10 cellular contexts compared by ENCODE assay signal in the genomic region with DNA sequence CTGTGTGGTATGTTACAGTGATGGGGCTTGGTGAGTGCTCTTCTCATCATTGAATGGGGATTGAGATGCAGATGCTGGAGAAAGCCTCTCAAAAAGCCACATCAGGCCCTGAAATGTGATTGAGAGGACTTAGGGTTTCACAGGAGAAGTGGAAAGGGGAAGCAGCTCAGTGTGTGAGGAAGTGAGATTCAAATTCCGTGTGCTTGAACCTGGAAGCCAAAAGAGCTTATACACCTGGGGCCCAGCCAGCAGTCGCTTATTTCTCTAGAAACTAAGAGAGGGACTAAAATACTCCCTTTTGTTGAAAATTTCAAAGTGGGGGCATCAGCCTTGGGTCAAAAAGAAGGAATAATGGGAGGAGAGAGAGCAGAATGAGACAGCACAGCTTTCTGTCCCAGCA.
A peak's percentile ranks its signal among the peaks of the same experiment; 100 is the strongest.
DNase-seq lines count a peak whose midpoint lies in the region; ATAC-seq lines count a peak whose summit lies in the region.
"Had no signal": no experiment of that assay in that cellular context is flagged by ENCODE, and none has a peak within 500 bp of the region (broad histone marks: within the 10 kb centered on the region; RNA-seq: fewer than 3 reads in every experiment).

No MANE protein-coding gene starts in this region.

- ATAC-seq in HG02885 (IDR thresholded peaks at IDR 0.05; ENCODE audit: poor library complexity, unreplicated experiment): peak; percentile 67
- no peak for ATAC-seq in stimulated activated effector memory CD8-positive, alpha-beta T cell treated with anti-CD3 and anti-CD28 coated beads, Interleukin-12 subunit alpha, Interleukin-12 subunit beta, amount 100 ng/mL, for 72 hours
- ATAC-seq: A549 had no signal

- H3K27ac Mint-ChIP-seq in stimulated activated effector memory CD8-positive, alpha-beta T cell treated with anti-CD3 and anti-CD28 coated beads, Interleukin-12 subunit alpha, Interleukin-12 subunit beta, amount 100 ng/mL, for 72 hours: peak overlapping the region; percentile 98

- H3K4me3 Mint-ChIP-seq in stimulated activated effector memory CD8-positive, alpha-beta T cell treated with anti-CD3 and anti-CD28 coated beads, Interleukin-12 subunit alpha, Interleukin-12 subunit beta, amount 100 ng/mL, for 72 hours: peak overlapping the region; percentile 94

- H3K36me3 Mint-ChIP-seq in stimulated activated effector memory CD8-positive, alpha-beta T cell treated with anti-CD3 and anti-CD28 coated beads, Interleukin-12 subunit alpha, Interleukin-12 subunit beta, amount 100 ng/mL, for 72 hours: peaks cover 31% of the 10 kb centered on the region

- peak; percentile 65 for DNase-seq in activated CD8-positive, alpha-beta memory T cell treated with anti-CD3 and anti-CD28 coated beads for 24 hours
- DNase-seq in activated CD8-positive, alpha-beta memory T cell treated with anti-CD3 and anti-CD28 coated beads, Interleukin-2, amount 50 U/mL, for 4 hours: no peak
- DNase-seq in RPMI8226 (peak; percentile 18), middle frontal gyrus (ENCODE audit: extremely low spot score, low spot score) (no peak), kidney glomerular epithelial cell (lab: John Stamatoyannopoulos, UW) (no peak)
- DNase-seq in stimulated activated effector memory CD8-positive, alpha-beta T cell treated with anti-CD3 and anti-CD28 coated beads, Interleukin-12 subunit alpha, Interleukin-12 subunit beta, amount 100 ng/mL, for 72 hours (ENCODE audit: low spot score in 2 of 2): no peak
- no peak for DNase-seq in stimulated activated CD4-positive, alpha-beta T cell treated with anti-CD3 and anti-CD28 coated beads, Interleukin-12 subunit alpha, Interleukin-12 subunit beta, amount 100 ng/mL, for 4 hours
- DNase-seq: WERI-Rb-1 had no signal

- peaks cover 89% of the 10 kb centered on the region for H3K4me1 Mint-ChIP-seq in stimulated activated effector memory CD8-positive, alpha-beta T cell treated with anti-CD3 and anti-CD28 coated beads, Interleukin-12 subunit alpha, Interleukin-12 subunit beta, amount 100 ng/mL, for 72 hours

- H3K9me3 Mint-ChIP-seq in stimulated activated effector memory CD8-positive, alpha-beta T cell treated with anti-CD3 and anti-CD28 coated beads, Interleukin-12 subunit alpha, Interleukin-12 subunit beta, amount 100 ng/mL, for 72 hours: peaks cover under 1% of the 10 kb centered on the region

Comparison
In these comparisons a context has a peak if more than half of its experiments do, and no peak if none do; other contexts are left out.
1. DNase-seq: peak in activated CD8-positive, alpha-beta memory T cell treated with anti-CD3 and anti-CD28 coated beads for 24 hours (single experiment) and RPMI8226 (single experiment); none in activated CD8-positive, alpha-beta memory T cell treated with anti-CD3 and anti-CD28 coated beads, Interleukin-2, amount 50 U/mL, for 4 hours (single experiment), stimulated activated effector memory CD8-positive, alpha-beta T cell treated with anti-CD3 and anti-CD28 coated beads, Interleukin-12 subunit alpha, Interleukin-12 subunit beta, amount 100 ng/mL, for 72 hours (0 of 2), middle frontal gyrus (single experiment), kidney glomerular epithelial cell (single experiment) and stimulated activated CD4-positive, alpha-beta T cell treated with anti-CD3 and anti-CD28 coated beads, Interleukin-12 subunit alpha, Interleukin-12 subunit beta, amount 100 ng/mL, for 4 hours (single experiment).